In genomic region chr13:37127706-37128241, GRCh38 we compare ENCODE assay signal across 12 cellular contexts. TPM values are rescaled to one million over a fixed set of nuclear protein-coding genes. Genes with fewer than 3 reads are reported as not detected.
DNase-seq lines count a peak whose midpoint lies in the region; ATAC-seq, FAIRE-seq and TF ChIP-seq lines count a peak whose summit lies in the region.
"Had no signal": no experiment of that assay in that cellular context is flagged by ENCODE, and none has a peak within 500 bp of the region (broad histone marks: within the 10 kb centered on the region; RNA-seq: fewer than 3 reads in every experiment).

No MANE protein-coding gene starts in this region.

- in situ Hi-C loops in KBM-7 (cut with MboI; ENCODE audit: low pct_unique_long_range_greater_than_20kb, low sequenced_read_pairs) = no loop called here

- peaks cover 10% of the 10 kb centered on the region for H3K4me1 ChIP-seq in HEK293 (ENCODE audit: control insufficient read depth, insufficient read depth, low read length)
- peaks cover 0 to 5% (median 5%) of the 10 kb centered on the region in 3 donors for H3K4me1 ChIP-seq in skeletal muscle tissue (ENCODE audit: control insufficient read depth in 3 of 3, insufficient read depth in 3 of 3, low read length in 3 of 3)

- CTCF ChIA-PET in HEK293 (lab: Yijun Ruan, JAX) = no interaction called here

- DNase-seq in cardiac fibroblast (ENCODE audit: low read depth in 2 of 2) (peak; percentile 93 to 95), KBM-7 (no peak), NCI-H1092 treated with DMSO at 0.1 percent for 48 hours (lab: John Stamatoyannopoulos, UW) (no peak), NCI-H146 (lab: John Stamatoyannopoulos, UW) (no peak)
- DNase-seq: effector memory CD4-positive, alpha-beta T cell; SHP77 treated with DMSO at 0.1 percent for 48 hours had no signal

- H3K36me3 ChIP-seq in HEK293 (ENCODE audit: control insufficient read depth in 2 of 2, insufficient read depth in 1 of 2, low read length in 2 of 2) = no peaks in the 10 kb centered on the region
- H3K36me3 ChIP-seq in skeletal muscle tissue (ENCODE audit: control insufficient read depth in 3 of 3, insufficient read depth in 3 of 3, low read length in 3 of 3) = no peaks in the 10 kb centered on the region

- FAIRE-seq in islet of Langerhans (lab: Jason Lieb, UNC) = peak; percentile 82

- H3K9ac ChIP-seq in skeletal muscle tissue (ENCODE audit: low read depth in 1 of 3, low read length in 3 of 3) = no peak overlapping the region

- no peaks in the 10 kb centered on the region for H3K27me3 ChIP-seq in skeletal muscle tissue (ENCODE audit: control insufficient read depth in 3 of 3, insufficient read depth in 3 of 3, low read length in 3 of 3)

- no peak for ATAC-seq in GM19351 (IDR thresholded peaks at IDR 0.05; ENCODE audit: unreplicated experiment)

- TF ChIP-seq CTCF in HEK293 (tag by site-specific recombination; IDR thresholded peaks at IDR 0.05) (no peak), cardiac fibroblast (IDR thresholded peaks at IDR 0.05; ENCODE audit: low read depth, low read length) (no peak)

- POLR2A ChIA-PET in HEK293 (lab: Yijun Ruan, JAX) = no interaction called here

- peak overlapping the region; percentile 69 for H3K27ac ChIP-seq in HEK293 (ENCODE audit: extremely low read depth, low read depth, low read length)
- H3K27ac ChIP-seq in skeletal muscle tissue (ENCODE audit: low read depth, low read length) = peak overlapping the region; percentile 57

- H3K4me3 ChIP-seq in HEK293 (ENCODE audit: low read depth, low read length) (no peak overlapping the region), cardiac fibroblast (replicated peaks in 1 of 2; ENCODE audit: low read depth in 2 of 2, low read length in 2 of 2) (peak overlapping the region in 1 of 2 donors; percentile 20), skeletal muscle tissue (ENCODE audit: low read length in 3 of 3) (no peak overlapping the region)

- no peaks in the 10 kb centered on the region for H3K9me3 ChIP-seq in HEK293 (ENCODE audit: control insufficient read depth, insufficient read depth, low read depth, low read length)
- H3K9me3 ChIP-seq in skeletal muscle tissue (ENCODE audit: control insufficient read depth in 3 of 3, low read length in 3 of 3) = no peaks in the 10 kb centered on the region

TF ChIP-seq in HEK293, 187 proteins besides CTCF, POLR2A, EP300 and RAD21:
- TF ChIP-seq ZNF335 (tag by site-specific recombination; conservative IDR thresholded peaks at IDR 0.05) = 0 out of 2 replicates have a peak, but pooled peaks have one; percentile 1
- TF ChIP-seq, protein P1, sequence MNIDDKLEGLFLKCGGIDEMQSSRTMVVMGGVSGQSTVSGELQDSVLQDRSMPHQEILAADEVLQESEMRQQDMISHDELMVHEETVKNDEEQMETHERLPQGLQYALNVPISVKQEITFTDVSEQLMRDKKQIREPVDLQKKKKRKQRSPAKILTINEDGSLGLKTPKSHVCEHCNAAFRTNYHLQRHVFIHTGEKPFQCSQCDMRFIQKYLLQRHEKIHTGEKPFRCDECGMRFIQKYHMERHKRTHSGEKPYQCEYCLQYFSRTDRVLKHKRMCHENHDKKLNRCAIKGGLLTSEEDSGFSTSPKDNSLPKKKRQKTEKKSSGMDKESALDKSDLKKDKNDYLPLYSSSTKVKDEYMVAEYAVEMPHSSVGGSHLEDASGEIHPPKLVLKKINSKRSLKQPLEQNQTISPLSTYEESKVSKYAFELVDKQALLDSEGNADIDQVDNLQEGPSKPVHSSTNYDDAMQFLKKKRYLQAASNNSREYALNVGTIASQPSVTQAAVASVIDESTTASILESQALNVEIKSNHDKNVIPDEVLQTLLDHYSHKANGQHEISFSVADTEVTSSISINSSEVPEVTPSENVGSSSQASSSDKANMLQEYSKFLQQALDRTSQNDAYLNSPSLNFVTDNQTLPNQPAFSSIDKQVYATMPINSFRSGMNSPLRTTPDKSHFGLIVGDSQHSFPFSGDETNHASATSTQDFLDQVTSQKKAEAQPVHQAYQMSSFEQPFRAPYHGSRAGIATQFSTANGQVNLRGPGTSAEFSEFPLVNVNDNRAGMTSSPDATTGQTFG (tag by site-specific recombination; IDR thresholded peaks at IDR 0.05; ENCODE audit: borderline replicate concordance) = no peak

RNA-seq across cellular contexts. Expression of gene CSNK1A1L, which starts 22.3 kb away (rescaled TPM):
- total RNA-seq in skeletal muscle tissue = not detected
- total RNA-seq: activated CD8-positive, alpha-beta memory T cell treated with anti-CD3 and anti-CD28 coated beads for 36 hours; G401 had no signal

Comparison
In these comparisons a context has a peak if more than half of its experiments do, and no peak if none do; other contexts are left out.
1. DNase-seq: peak in cardiac fibroblast (2 of 2); none in KBM-7 (single experiment), NCI-H1092 treated with DMSO at 0.1 percent for 48 hours (single experiment) and NCI-H146 (single experiment).